ENCODE assay signal across 28 cellular contexts in genomic region chr5:151295801-151296477, GRCh38. TPM values are rescaled to one million over a fixed set of nuclear protein-coding genes. Genes with fewer than 3 reads are reported as not detected.
A peak's percentile ranks its signal among the peaks of the same experiment; 100 is the strongest.
DNase-seq lines count a peak whose midpoint lies in the region; ATAC-seq and TF ChIP-seq lines count a peak whose summit lies in the region.
"Had no signal": no experiment of that assay in that cellular context is flagged by ENCODE, and none has a peak within 500 bp of the region (broad histone marks: within the 10 kb centered on the region; RNA-seq: fewer than 3 reads in every experiment).

No MANE protein-coding gene starts in this region.

- no peaks in the 10 kb centered on the region for H3K9me3 ChIP-seq in mammary epithelial cell (replicated peaks; ENCODE audit: insufficient read depth, low read length)
- H3K9me3 ChIP-seq: suprapubic skin had no signal

- no peaks in the 10 kb centered on the region for H3K27me3 ChIP-seq in mammary epithelial cell (ENCODE audit: insufficient read depth, low read length)

- no peaks in the 10 kb centered on the region for H3K36me3 Mint-ChIP-seq in nephron progenitor cell (ENCODE audit: low read depth)
- H3K36me3 Mint-ChIP-seq in WTC11 = no peaks in the 10 kb centered on the region
- H3K36me3 Mint-ChIP-seq: activated CD8-positive, alpha-beta memory T cell treated with anti-CD3 and anti-CD28 coated beads, Interleukin-2, amount 10 ng/mL, durations not matched to agents 7 days and 5 days; activated naive CD4-positive, alpha-beta T cell treated with anti-CD3 and anti-CD28 coated beads, Interleukin-2, amount 10 ng/mL, durations not matched to agents 7 days and 5 days; stimulated activated naive B cell treated with anti-CD40 and anti-IgM and Interleukin-4, amounts not matched to agents 10 μg/mL and 1 μg/mL and 100 μg/mL, for 72 hours had no signal

- no peak overlapping the region for H3K4me3 ChIP-seq in NB4 (ENCODE audit: low read depth, low read length)
- H3K4me3 ChIP-seq in mammary epithelial cell (replicated peaks in 1 of 3; ENCODE audit: insufficient read depth in 1 of 3, low read depth in 2 of 3, low read length in 3 of 3) = no peak overlapping the region
- H3K4me3 ChIP-seq: PC-9, suprapubic skin had no signal

- DNase-seq in CD1c-positive myeloid dendritic cell (ENCODE audit: extremely low spot score) (peak; percentile 14), NB4 (ENCODE audit: low read depth) (peak; percentile 76), mammary epithelial cell (no peak), nephron progenitor cell (no peak), WTC11 (ENCODE audit: low spot score) (no peak), DMS79 treated with DMSO at 0.1 percent for 48 hours (lab: John Stamatoyannopoulos, UW) (no peak)
- DNase-seq: activated CD4-positive, alpha-beta T cell treated with anti-CD3 and anti-CD28 coated beads, Interleukin-2, amount 10 ng/mL, durations not matched to agents 24 days and 14 days; activated CD8-positive, alpha-beta memory T cell treated with anti-CD3 and anti-CD28 coated beads, Interleukin-2, amount 10 ng/mL, durations not matched to agents 7 days and 5 days; activated naive CD4-positive, alpha-beta T cell treated with anti-CD3 and anti-CD28 coated beads, Interleukin-2, amount 10 ng/mL, durations not matched to agents 7 days and 5 days; amniotic stem cell; C1 segment of cervical spinal cord; Calu3; KBM-7; NCI-H2029; nucleus accumbens; SHP77; stimulated activated naive B cell treated with anti-CD40 and anti-IgM and Interleukin-4, amounts not matched to agents 10 μg/mL and 1 μg/mL and 100 μg/mL, for 72 hours; T-helper 17 cell had no signal

- no peak overlapping the region for H3K27ac ChIP-seq in mammary epithelial cell (ENCODE audit: insufficient read depth, low read depth, low read length)
- H3K27ac ChIP-seq: PC-9, suprapubic skin had no signal

- H3K9ac ChIP-seq in mammary epithelial cell (ENCODE audit: insufficient read depth, low read length) = no peak overlapping the region

- no TSS peak for BruUV-seq in mammary epithelial cell (replicated peaks; lab: Mats Ljungman, UMichigan)

- no peak for ATAC-seq in HG02973 (IDR thresholded peaks at IDR 0.05; ENCODE audit: unreplicated experiment)
- ATAC-seq in WTC11 = no peak
- ATAC-seq: activated CD8-positive, alpha-beta memory T cell treated with anti-CD3 and anti-CD28 coated beads, Interleukin-2, amount 10 ng/mL, durations not matched to agents 7 days and 5 days; T-helper 17 cell had no signal

- intact Hi-C loops in mammary epithelial cell (cut with micrococcal nuclease) = loop anchor here (5.0 kb wide), 1 partner anchor 44 kb away; the partner anchor contains the start of gene GM2A

- H3K4me2 ChIP-seq in mammary epithelial cell (ENCODE audit: insufficient read depth, low read depth, low read length) = peak overlapping the region; percentile 9
- H3K4me2 ChIP-seq: PC-9 had no signal

- H3K4me3 Mint-ChIP-seq in nephron progenitor cell (no peak overlapping the region), WTC11 (no peak overlapping the region)
- H3K4me3 Mint-ChIP-seq: activated CD4-positive, alpha-beta T cell treated with anti-CD3 and anti-CD28 coated beads, Interleukin-2, amount 10 ng/mL, durations not matched to agents 24 days and 14 days; activated CD8-positive, alpha-beta memory T cell treated with anti-CD3 and anti-CD28 coated beads, Interleukin-2, amount 10 ng/mL, durations not matched to agents 7 days and 5 days; activated naive CD4-positive, alpha-beta T cell treated with anti-CD3 and anti-CD28 coated beads, Interleukin-2, amount 10 ng/mL, durations not matched to agents 7 days and 5 days; activated T-helper 1 cell treated with anti-CD3 and anti-CD28 coated beads, Interleukin-12 subunit alpha, Interleukin-12 subunit beta, Interleukin-2, Interleukin-4 antibody, amounts not matched to agents 30 ng/mL and 10 ng/mL and 1 ng/mL, durations not matched to agents 14 hours and 24 hours and 36 hours; dendritic cell treated with granulocyte-macrophage colony-stimulating factor and Interleukin-4, amounts not matched to agents 40 ng/mL and 50 ng/mL, for 4 days; stimulated activated naive B cell treated with anti-CD40 and anti-IgM and Interleukin-4, amounts not matched to agents 10 μg/mL and 1 μg/mL and 100 μg/mL, for 72 hours; T-helper 17 cell had no signal

- no peak for TF ChIP-seq POLR2A in NB4 (IDR thresholded peaks at IDR 0.05; ENCODE audit: extremely low read depth, insufficient read length)

- H3K36me3 ChIP-seq in mammary epithelial cell (ENCODE audit: insufficient read depth, low read length) = no peaks in the 10 kb centered on the region
- H3K36me3 ChIP-seq: suprapubic skin had no signal

- no peak for TF ChIP-seq CTCF in NB4 (IDR thresholded peaks at IDR 0.05; ENCODE audit: low read depth, low read length)
- no peak for TF ChIP-seq CTCF in mammary epithelial cell (conservative IDR thresholded peaks at IDR 0.05 in 1 of 2, IDR thresholded peaks at IDR 0.05 in 1 of 2; ENCODE audit: extremely low read depth in 1 of 2, insufficient read depth in 1 of 2, low read depth in 1 of 2, low read length in 2 of 2)
- TF ChIP-seq CTCF in nephron progenitor cell (IDR thresholded peaks at IDR 0.05) = no peak
- no peak for TF ChIP-seq CTCF in WTC11 (IDR thresholded peaks at IDR 0.05)

- H3K4me1 ChIP-seq in mammary epithelial cell (ENCODE audit: insufficient read depth, low read length) = peaks cover 18% of the 10 kb centered on the region

- in situ Hi-C loops in mammary epithelial cell (cut with MboI; ENCODE audit: low sequenced_read_pairs in 2 of 2) = no loop called here

- H3K9me3 Mint-ChIP-seq in nephron progenitor cell (peaks cover 6% of the 10 kb centered on the region), WTC11 (peaks cover 6% of the 10 kb centered on the region; the same call in 1 of the 2 replicates)
- H3K9me3 Mint-ChIP-seq: activated CD4-positive, alpha-beta T cell treated with anti-CD3 and anti-CD28 coated beads, Interleukin-2, amount 10 ng/mL, durations not matched to agents 24 days and 14 days; activated naive CD4-positive, alpha-beta T cell treated with anti-CD3 and anti-CD28 coated beads, Interleukin-2, amount 10 ng/mL, durations not matched to agents 7 days and 5 days; activated T-helper 1 cell treated with anti-CD3 and anti-CD28 coated beads, Interleukin-12 subunit alpha, Interleukin-12 subunit beta, Interleukin-2, Interleukin-4 antibody, amounts not matched to agents 30 ng/mL and 10 ng/mL and 1 ng/mL, durations not matched to agents 14 hours and 24 hours and 36 hours; stimulated activated naive B cell treated with anti-CD40 and anti-IgM and Interleukin-4, amounts not matched to agents 10 μg/mL and 1 μg/mL and 100 μg/mL, for 72 hours had no signal

- H3K4me1 Mint-ChIP-seq in nephron progenitor cell = peaks cover 20% of the 10 kb centered on the region
- H3K4me1 Mint-ChIP-seq in WTC11 = peaks cover 15% of the 10 kb centered on the region

- WGBS in mammary epithelial cell (ENCODE audit: low coverage, missing lambda C conversion rate) = 49% methylated on average over 7 of the region's 7 CpGs

- H2AFZ ChIP-seq in mammary epithelial cell (ENCODE audit: low read depth, low read length) = no peak overlapping the region
- H2AFZ ChIP-seq: PC-9 had no signal

- POLR2A ChIA-PET in WTC11 (lab: Charles Lee) = no interaction called here

- no peaks in the 10 kb centered on the region for H3K79me2 ChIP-seq in mammary epithelial cell (ENCODE audit: insufficient read depth, low read length)

- peak overlapping the region; percentile 35 for H3K27ac Mint-ChIP-seq in nephron progenitor cell
- H3K27ac Mint-ChIP-seq in WTC11 = no peak overlapping the region
- H3K27ac Mint-ChIP-seq: activated CD4-positive, alpha-beta T cell treated with anti-CD3 and anti-CD28 coated beads, Interleukin-2, amount 10 ng/mL, durations not matched to agents 24 days and 14 days; activated CD8-positive, alpha-beta memory T cell treated with anti-CD3 and anti-CD28 coated beads, Interleukin-2, amount 10 ng/mL, durations not matched to agents 7 days and 5 days; activated naive CD4-positive, alpha-beta T cell treated with anti-CD3 and anti-CD28 coated beads, Interleukin-2, amount 10 ng/mL, durations not matched to agents 7 days and 5 days; activated T-helper 1 cell treated with anti-CD3 and anti-CD28 coated beads, Interleukin-12 subunit alpha, Interleukin-12 subunit beta, Interleukin-2, Interleukin-4 antibody, amounts not matched to agents 30 ng/mL and 10 ng/mL and 1 ng/mL, durations not matched to agents 14 hours and 24 hours and 36 hours; dendritic cell treated with granulocyte-macrophage colony-stimulating factor and Interleukin-4, amounts not matched to agents 40 ng/mL and 50 ng/mL, for 4 days; stimulated activated naive B cell treated with anti-CD40 and anti-IgM and Interleukin-4, amounts not matched to agents 10 μg/mL and 1 μg/mL and 100 μg/mL, for 72 hours; T-helper 17 cell had no signal

- dilution Hi-C loops in mammary epithelial cell (cut with HindIII; ENCODE audit: low sequenced_read_pairs) = no loop called here

- no peaks in the 10 kb centered on the region for H4K20me1 ChIP-seq in mammary epithelial cell (ENCODE audit: insufficient read depth, low read length)

- CTCF ChIA-PET in mammary epithelial cell (lab: Charles Lee; ENCODE audit: low non-redundant PET) (no interaction called here), WTC11 (lab: Charles Lee) (interaction anchor here (1.1 to 1.9 kb wide), 2 partner anchors 54 to 228 kb away, joined by 3 to 4 read pairs; no protein-coding TSS in a partner anchor)

- H3K27me3 Mint-ChIP-seq in nephron progenitor cell (ENCODE audit: low read depth, poor library complexity) (peaks cover 7% of the 10 kb centered on the region), WTC11 (ENCODE audit: low read depth) (no peaks in the 10 kb centered on the region)

TF ChIP-seq in WTC11, 78 proteins besides CTCF, POLR2A, EP300 and RAD21 (continues in another document):
- TF ChIP-seq NR2C2 (CRISPR knock-in tag; IDR thresholded peaks at IDR 0.05) (no peak), FOXK1 (CRISPR knock-in tag; IDR thresholded peaks at IDR 0.05) (no peak), MYBL2 (CRISPR knock-in tag; IDR thresholded peaks at IDR 0.05) (no peak), NR1H2 (CRISPR knock-in tag; IDR thresholded peaks at IDR 0.05) (no peak), NFYB (CRISPR knock-in tag; conservative IDR thresholded peaks at IDR 0.05; ENCODE audit: low read depth) (no peak), TEAD1 (CRISPR knock-in tag; IDR thresholded peaks at IDR 0.05) (no peak), ZNF671 (CRISPR knock-in tag; IDR thresholded peaks at IDR 0.05) (no peak)

RNA-seq across cellular contexts. Expression of gene SLC36A3, which starts 7.6 kb away (rescaled TPM):
- not detected for total RNA-seq in mammary epithelial cell
- not detected for polyA plus RNA-seq in mammary epithelial cell
- not detected for polyA minus RNA-seq in mammary epithelial cell
- total RNA-seq in WTC11 (2021) = not detected in 3 replicates
- total RNA-seq: activated CD4-positive, alpha-beta T cell treated with anti-CD3 and anti-CD28 coated beads, Interleukin-2, amount 10 ng/mL, durations not matched to agents 24 days and 14 days; activated CD8-positive, alpha-beta memory T cell treated with anti-CD3 and anti-CD28 coated beads, Interleukin-2, amount 10 ng/mL, durations not matched to agents 7 days and 5 days; activated T-helper 1 cell treated with anti-CD3 and anti-CD28 coated beads, Interleukin-12 subunit alpha, Interleukin-12 subunit beta, Interleukin-2, Interleukin-4 antibody, amounts not matched to agents 30 ng/mL and 10 ng/mL and 1 ng/mL, durations not matched to agents 14 hours and 24 hours and 36 hours; bronchial epithelial cell; Calu3; Daoy; glomerular endothelial cell; kidney epithelial cell; PC-9; suprapubic skin; T-helper 17 cell; urinary bladder had no signal
- polyA plus RNA-seq: urinary bladder had no signal

RNA-seq across cellular contexts. Expression of gene GM2A, which starts 43.0 kb away (rescaled TPM):
- total RNA-seq in mammary epithelial cell (100 to 1,000 TPM; 114 to 138 TPM), WTC11 (2021) (33.1 to 36.2 TPM (median 33.2 TPM) in 3 replicates)
- 88.4 TPM for polyA plus RNA-seq in mammary epithelial cell
- 238 TPM for polyA minus RNA-seq in mammary epithelial cell

RNA-seq across cellular contexts. Expression of gene SLC36A2, which starts 51.4 kb away (rescaled TPM):
- total RNA-seq in mammary epithelial cell = not detected
- not detected for polyA plus RNA-seq in mammary epithelial cell
- polyA minus RNA-seq in mammary epithelial cell = not detected
- not detected in 3 replicates for total RNA-seq in WTC11 (2021)
- total RNA-seq: activated CD4-positive, alpha-beta T cell treated with anti-CD3 and anti-CD28 coated beads, Interleukin-2, amount 10 ng/mL, durations not matched to agents 24 days and 14 days; activated CD8-positive, alpha-beta memory T cell treated with anti-CD3 and anti-CD28 coated beads, Interleukin-2, amount 10 ng/mL, durations not matched to agents 7 days and 5 days; activated T-helper 1 cell treated with anti-CD3 and anti-CD28 coated beads, Interleukin-12 subunit alpha, Interleukin-12 subunit beta, Interleukin-2, Interleukin-4 antibody, amounts not matched to agents 30 ng/mL and 10 ng/mL and 1 ng/mL, durations not matched to agents 14 hours and 24 hours and 36 hours; bronchial epithelial cell; Calu3; Daoy; glomerular endothelial cell; kidney epithelial cell; PC-9; suprapubic skin; T-helper 17 cell; urinary bladder had no signal

Comparison
In these comparisons a context has a peak if more than half of its experiments do, and no peak if none do; other contexts are left out.
1. DNase-seq: peak in CD1c-positive myeloid dendritic cell (single experiment) and NB4 (single experiment); none in mammary epithelial cell (single experiment), nephron progenitor cell (single experiment), WTC11 (single experiment) and DMS79 treated with DMSO at 0.1 percent for 48 hours (single experiment).